ENCODE assay signal across 1 cellular context in the genomic region with DNA sequence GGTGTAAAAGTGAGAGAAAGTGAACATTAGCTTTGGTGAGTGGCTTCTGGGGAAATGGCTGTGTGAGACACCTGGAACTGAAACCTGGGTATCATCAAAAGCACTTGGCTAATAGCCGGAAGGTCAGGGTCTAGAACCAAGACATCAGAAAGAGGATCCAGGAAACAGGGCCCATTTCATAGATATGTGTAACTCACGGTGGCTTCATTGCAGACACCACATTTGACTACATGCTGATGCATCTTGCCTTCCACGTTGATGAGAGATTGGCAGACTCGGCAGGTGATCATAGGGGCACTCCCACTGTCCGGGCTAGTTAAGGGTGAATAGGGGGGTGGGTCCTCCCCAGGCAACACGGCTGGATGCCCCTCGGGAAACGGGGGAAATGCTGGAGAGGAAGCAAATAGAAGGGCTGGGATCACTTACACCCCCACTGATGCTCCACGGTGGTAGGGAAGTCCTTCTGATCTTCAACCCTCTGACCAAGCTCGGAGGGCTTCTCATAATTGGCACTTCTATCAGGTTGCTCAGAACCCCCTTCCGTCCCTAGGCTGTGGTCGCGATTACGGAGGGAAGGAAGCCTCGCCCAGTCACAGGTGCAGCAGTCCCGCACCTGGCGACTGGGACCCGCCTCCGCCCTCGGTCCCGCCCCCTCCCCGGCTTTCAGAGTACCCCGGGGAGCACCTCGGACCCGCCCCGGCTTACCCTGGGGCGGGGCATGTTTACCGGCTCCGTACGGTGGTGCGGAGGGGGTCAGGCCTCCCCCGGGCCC.
TF ChIP-seq lines count a peak whose summit lies in the region.

No MANE protein-coding gene starts in this region.

TF ChIP-seq in K562, 482 proteins besides CTCF, POLR2A, EP300 and RAD21:
- TF ChIP-seq, protein P1, sequence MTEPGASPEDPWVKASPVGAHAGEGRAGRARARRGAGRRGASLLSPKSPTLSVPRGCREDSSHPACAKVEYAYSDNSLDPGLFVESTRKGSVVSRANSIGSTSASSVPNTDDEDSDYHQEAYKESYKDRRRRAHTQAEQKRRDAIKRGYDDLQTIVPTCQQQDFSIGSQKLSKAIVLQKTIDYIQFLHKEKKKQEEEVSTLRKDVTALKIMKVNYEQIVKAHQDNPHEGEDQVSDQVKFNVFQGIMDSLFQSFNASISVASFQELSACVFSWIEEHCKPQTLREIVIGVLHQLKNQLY (CRISPR knock-in tag; conservative IDR thresholded peaks at IDR 0.05): no peak
- TF ChIP-seq ZBTB7A (IDR thresholded peaks at IDR 0.05; ENCODE audit: borderline replicate concordance, control insufficient read depth, low read depth, low read length) (peak; percentile 35; the same call in 1 of the 2 replicates), GABPA (tag; conservative IDR thresholded peaks at IDR 0.05; ENCODE audit: low read depth) (0 out of 2 replicates have a peak, but pooled peaks have one; percentile 2)
TF ChIP-seq in K562: peak in this region for 2.
